13 cellular contexts compared by ENCODE assay signal in the genomic region with DNA sequence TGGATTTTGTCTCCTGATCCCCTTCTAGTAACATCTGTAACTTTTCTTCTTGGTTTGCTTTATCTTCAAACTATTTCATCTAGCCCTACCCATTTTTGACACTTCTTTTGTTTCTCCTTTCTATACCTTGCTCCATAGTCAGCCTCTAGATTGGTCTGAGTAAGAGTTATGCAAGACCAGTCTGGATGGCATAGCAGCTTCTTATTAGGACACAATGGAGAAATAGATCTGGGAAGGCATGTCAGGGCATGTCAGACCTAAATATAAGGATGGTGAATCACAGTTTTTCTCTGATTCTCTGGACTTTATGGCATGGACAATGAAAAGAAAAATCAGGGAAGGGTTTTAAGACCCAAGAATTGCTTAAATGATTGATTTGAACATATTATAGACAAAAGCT.
DNase-seq lines count a peak whose midpoint lies in the region; ATAC-seq, FAIRE-seq and TF ChIP-seq lines count a peak whose summit lies in the region.
"Had no signal": no experiment of that assay in that cellular context is flagged by ENCODE, and none has a peak within 500 bp of the region (broad histone marks: within the 10 kb centered on the region; RNA-seq: fewer than 3 reads in every experiment).

No MANE protein-coding gene starts in this region.

- FAIRE-seq in bronchial epithelial cell (lab: Jason Lieb, UNC) (no peak), GM12892 (lab: Jason Lieb, UNC) (no peak)

- CTCF ChIA-PET in CD8-positive, alpha-beta T cell (lab: Charles Lee) = interaction anchor here (1.4 kb wide), 1 partner anchor 154 kb away, joined by 4 read pairs; no protein-coding TSS in a partner anchor

- no peaks in the 10 kb centered on the region for H3K27me3 Mint-ChIP-seq in CD8-positive, alpha-beta T cell (ENCODE audit: low read depth)

- intact Hi-C loops in CD8-positive, alpha-beta T cell (cut with DNase I, micrococcal nuclease) = no loop called here

- H3K4me1 Mint-ChIP-seq in CD8-positive, alpha-beta T cell (ENCODE audit: low read depth) = no peaks in the 10 kb centered on the region

- in situ Hi-C loops in GM13976 (cut with MboI; ENCODE audit: low sequenced_read_pairs, unreplicated experiment) = loop anchor here (25.0 kb wide), 1 partner anchor 577 kb away; no protein-coding TSS in a partner anchor

- DNase-seq in CD1c-positive myeloid dendritic cell (ENCODE audit: extremely low spot score) = peak; percentile 33
- peak; percentile 69 for DNase-seq in MV-4-11 (lab: John Stamatoyannopoulos, UW)
- DNase-seq in bronchial epithelial cell (ENCODE audit: low read depth) = peak; percentile 99
- DNase-seq in myocyte (ENCODE audit: low read depth) = peak; percentile 64
- DNase-seq in NCI-H1105 treated with DMSO at 0.1 percent for 48 hours (lab: John Stamatoyannopoulos, UW) = no peak
- no peak for DNase-seq in GM13976 (ENCODE audit: low spot score)
- DNase-seq in GM12892 (ENCODE audit: insufficient read length) = no peak
- DNase-seq in CD8-positive, alpha-beta T cell = no peak
- DNase-seq: activated CD4-positive, alpha-beta T cell treated with anti-CD3 and anti-CD28 coated beads for 1 hour; DMS79; effector CD4-positive, alpha-beta T cell; Peyer's patch had no signal

- H3K9me3 ChIP-seq in CD8-positive, alpha-beta T cell (ENCODE audit: low read length) = no peaks in the 10 kb centered on the region
- H3K9me3 ChIP-seq: Peyer's patch had no signal

- H3K4me3 Mint-ChIP-seq in CD8-positive, alpha-beta T cell = no peak overlapping the region

- no peaks in the 10 kb centered on the region for H3K4me1 ChIP-seq in CD8-positive, alpha-beta T cell (ENCODE audit: insufficient read depth, low read length)
- H3K4me1 ChIP-seq: parathyroid adenoma, Peyer's patch had no signal

- POLR2A ChIA-PET in CD8-positive, alpha-beta T cell (lab: Charles Lee) = interaction anchor here (2.8 kb wide), 1 partner anchor 10 kb away, joined by 10 read pairs; no protein-coding TSS in a partner anchor

- H3K27ac Mint-ChIP-seq in CD8-positive, alpha-beta T cell = no peak overlapping the region

- no peak overlapping the region for H3K27ac ChIP-seq in CD8-positive, alpha-beta T cell (ENCODE audit: low read depth, low read length)
- H3K27ac ChIP-seq: parathyroid adenoma, Peyer's patch had no signal

- no peaks in the 10 kb centered on the region for H3K27me3 ChIP-seq in bronchial epithelial cell (ENCODE audit: control insufficient read depth, insufficient read depth, low read length)
- H3K27me3 ChIP-seq in CD8-positive, alpha-beta T cell (ENCODE audit: insufficient read depth, low read length) = no peaks in the 10 kb centered on the region
- H3K27me3 ChIP-seq: Peyer's patch had no signal

- no peaks in the 10 kb centered on the region for H3K36me3 ChIP-seq in bronchial epithelial cell (ENCODE audit: control insufficient read depth, insufficient read depth, low read length)
- H3K36me3 ChIP-seq in CD8-positive, alpha-beta T cell (ENCODE audit: insufficient read depth, low read length) = no peaks in the 10 kb centered on the region
- H3K36me3 ChIP-seq: Peyer's patch had no signal

- no peak for TF ChIP-seq CTCF in bronchial epithelial cell (IDR thresholded peaks at IDR 0.05; ENCODE audit: insufficient read depth, low read length, severe bottlenecking)
- no peak for TF ChIP-seq CTCF in GM13976 (IDR thresholded peaks at IDR 0.05; ENCODE audit: borderline replicate concordance, control extremely low read depth, extremely low read depth, insufficient read depth, missing control alignments)
- no peak for TF ChIP-seq CTCF in CD8-positive, alpha-beta T cell (IDR thresholded peaks at IDR 0.05)

- H3K9me3 Mint-ChIP-seq in CD8-positive, alpha-beta T cell = no peaks in the 10 kb centered on the region

- no peak overlapping the region for H3K4me3 ChIP-seq in bronchial epithelial cell (ENCODE audit: low read depth, low read length)
- no peak overlapping the region for H3K4me3 ChIP-seq in CD8-positive, alpha-beta T cell (ENCODE audit: low read depth, low read length)
- H3K4me3 ChIP-seq: Peyer's patch had no signal

- TF ChIP-seq POLR2A in GM12892 (IDR thresholded peaks at IDR 0.05; ENCODE audit: low read depth, low read length) = no peak

- no peaks in the 10 kb centered on the region for H3K36me3 Mint-ChIP-seq in CD8-positive, alpha-beta T cell

- no peak for ATAC-seq in CD8-positive, alpha-beta T cell

Comparison
In these comparisons a context has a peak if more than half of its experiments do, and no peak if none do; other contexts are left out.
1. DNase-seq: peak in CD1c-positive myeloid dendritic cell (single experiment), MV-4-11 (single experiment), bronchial epithelial cell (single experiment) and myocyte (single experiment); none in NCI-H1105 treated with DMSO at 0.1 percent for 48 hours (single experiment), GM13976 (single experiment), GM12892 (single experiment) and CD8-positive, alpha-beta T cell (0 of 7).